10 cellular contexts compared by ENCODE assay signal in genomic region chr1:108551157-108551862, GRCh38. TPM values are rescaled to one million over a fixed set of nuclear protein-coding genes. Genes with fewer than 3 reads are reported as not detected.
DNase-seq lines count a peak whose midpoint lies in the region; ATAC-seq and TF ChIP-seq lines count a peak whose summit lies in the region.
"Had no signal": no experiment of that assay in that cellular context is flagged by ENCODE, and none has a peak within 500 bp of the region (broad histone marks: within the 10 kb centered on the region; RNA-seq: fewer than 3 reads in every experiment).

No MANE protein-coding gene starts in this region.

- no peaks in the 10 kb centered on the region for H3K9me3 ChIP-seq in Peyer's patch

- no peak overlapping the region for H3K4me3 ChIP-seq in GM12865 (ENCODE audit: low read depth, low read length)
- H3K4me3 ChIP-seq in Peyer's patch = no peak overlapping the region

- no peak for TF ChIP-seq POLR2A in Peyer's patch (IDR thresholded peaks at IDR 0.05)

- no peaks in the 10 kb centered on the region for H3K36me3 ChIP-seq in Peyer's patch
- H3K36me3 ChIP-seq: WERI-Rb-1 had no signal

- DNase-seq in GM12865 (ENCODE audit: low read depth) = peak; percentile 60
- peak; percentile 89 for DNase-seq in SIG-M5 treated with dmso at 0.1 percent for 504 hours (lab: John Stamatoyannopoulos, UW; ENCODE audit: unreplicated experiment)
- DNase-seq in RWPE1 (ENCODE audit: low spot score) = no peak
- no peak for DNase-seq in Ammon's horn (ENCODE audit: low spot score)
- DNase-seq in central memory CD4-positive, alpha-beta T cell = no peak
- no peak for DNase-seq in Peyer's patch
- DNase-seq: NCI-H2029 treated with DMSO at 0.1 percent for 48 hours, WERI-Rb-1 had no signal

- TF ChIP-seq CTCF in GM12865 (IDR thresholded peaks at IDR 0.05; ENCODE audit: insufficient read depth, low read depth, low read length, missing control alignments) (no peak), RWPE1 (conservative IDR thresholded peaks at IDR 0.05; ENCODE audit: low read depth) (no peak), Peyer's patch (IDR thresholded peaks at IDR 0.05) (no peak)

- peak; percentile 82 for ATAC-seq in GM19455 (IDR thresholded peaks at IDR 0.05; ENCODE audit: unreplicated experiment)
- ATAC-seq in HG03060 (IDR thresholded peaks at IDR 0.05; ENCODE audit: low read depth, unreplicated experiment) = peak; percentile 95

- no peaks in the 10 kb centered on the region for H3K27me3 ChIP-seq in Peyer's patch

- POLR2A ChIA-PET in RWPE1 (lab: Yijun Ruan, JAX; ENCODE audit: low non-redundant PET) = no interaction called here

- H3K4me1 ChIP-seq in Peyer's patch = no peaks in the 10 kb centered on the region

- CTCF ChIA-PET in RWPE1 (lab: Yijun Ruan, JAX) = interaction anchor here (0.6 kb wide), 1 partner anchor 375 kb away, joined by 3 read pairs; no protein-coding TSS in a partner anchor

- H3K27ac ChIP-seq in RWPE1 (no peak overlapping the region), Peyer's patch (no peak overlapping the region)
- H3K27ac ChIP-seq: WERI-Rb-1 had no signal

RNA-seq across cellular contexts. Expression of gene EEIG2, which starts 8.6 kb away (rescaled TPM):
- 10 to 100 TPM; 11.1 to 20.6 (median 15.4) TPM for total RNA-seq in Peyer's patch

Comparison
In these comparisons a context has a peak if more than half of its experiments do, and no peak if none do; other contexts are left out.
1. DNase-seq: peak in GM12865 (single experiment) and SIG-M5 treated with dmso at 0.1 percent for 504 hours (single experiment); none in RWPE1 (single experiment), Ammon's horn (single experiment), central memory CD4-positive, alpha-beta T cell (single experiment) and Peyer's patch (0 of 3).